In the genomic region with DNA sequence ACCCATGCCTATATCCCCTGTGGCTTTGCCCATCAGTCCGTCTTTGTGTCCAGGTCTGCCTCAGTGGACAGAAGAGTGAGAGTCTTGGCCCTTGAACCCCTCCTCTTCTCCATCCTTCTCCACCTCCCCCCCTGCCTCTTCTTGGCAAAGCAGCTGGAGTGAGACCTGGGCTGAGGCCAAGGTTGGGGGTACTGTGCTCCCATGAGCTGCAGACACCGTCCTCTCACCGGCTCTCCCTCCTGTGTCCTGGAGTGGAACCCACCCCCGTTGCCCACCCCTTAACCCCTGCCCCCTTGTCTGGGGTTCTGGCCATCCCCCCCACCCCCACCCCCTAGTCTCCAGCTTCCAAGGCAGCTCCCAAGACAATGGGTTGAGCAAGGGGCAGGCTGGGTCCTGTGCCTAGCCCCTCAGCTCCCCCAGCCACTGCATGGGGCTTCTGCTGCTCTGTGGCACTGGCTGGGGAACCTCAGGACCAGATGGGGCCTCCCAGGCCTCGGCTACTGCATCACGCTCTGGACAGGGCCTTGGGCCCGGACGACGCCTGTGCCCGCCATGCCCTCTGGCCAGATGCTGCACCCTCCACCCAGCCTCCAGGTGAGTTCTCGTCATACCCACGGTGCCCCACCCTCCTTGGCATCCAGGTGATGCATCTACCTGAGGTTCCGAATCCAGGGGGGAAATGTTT, we compare ENCODE assay signal across 20 cellular contexts. TPM values are rescaled to one million over a fixed set of nuclear protein-coding genes. Genes with fewer than 3 reads are reported as not detected.
"Had no signal": no experiment of that assay in that cellular context is flagged by ENCODE, and none has a peak within 500 bp of the region (broad histone marks: within the 10 kb centered on the region; RNA-seq: fewer than 3 reads in every experiment).

No MANE protein-coding gene starts in this region.

- H3K4me3 ChIP-seq: esophagus muscularis mucosa, tibial nerve, vagina had no signal

- H3K4me1 ChIP-seq: esophagus muscularis mucosa, vagina had no signal

- H3K27me3 ChIP-seq: tibial nerve, vagina had no signal

- FAIRE-seq: endothelial cell of umbilical vein, islet of Langerhans had no signal

- DNase-seq: activated CD4-positive, alpha-beta T cell treated with anti-CD3 and anti-CD28 coated beads, Interleukin-2, amount 10 ng/mL, durations not matched to agents 24 days and 14 days; activated CD8-positive, alpha-beta T cell treated with anti-CD3 and anti-CD28 coated beads for 36 hours; activated gamma-delta T cell; activated T-cell treated with anti-CD3 and anti-CD28 coated beads, Interleukin-2, amount 50 U/mL, for 48 hours; dermis blood vessel endothelial cell; effector memory CD4-positive, alpha-beta T cell; hippocampal formation; naive thymus-derived CD4-positive, alpha-beta T cell; stimulated activated CD4-positive, alpha-beta T cell treated with anti-CD3 and anti-CD28 coated beads, Interleukin-2, amount 100 ng/mL, for 24 hours; stimulated activated naive CD4-positive, alpha-beta T cell treated with Interleukin-2 at 50 U/mL for 16 hours; substantia nigra; T1000 had no signal

- H3K27ac ChIP-seq: esophagus muscularis mucosa, neutrophil, tibial nerve, vagina had no signal

- ATAC-seq: activated CD8-positive, alpha-beta T cell treated with anti-CD3 and anti-CD28 coated beads for 36 hours; naive thymus-derived CD4-positive, alpha-beta T cell had no signal

- H3K36me3 ChIP-seq: esophagus muscularis mucosa, neutrophil, tibial nerve, vagina had no signal

- H3K9me3 ChIP-seq: esophagus muscularis mucosa, neutrophil, tibial nerve, vagina had no signal

RNA-seq across cellular contexts. Expression of gene RTL1, which starts 35.7 kb away (rescaled TPM):
- total RNA-seq: activated CD4-positive, alpha-beta T cell treated with anti-CD3 and anti-CD28 coated beads, Interleukin-2, amount 10 ng/mL, durations not matched to agents 24 days and 14 days; activated CD8-positive, alpha-beta T cell treated with anti-CD3 and anti-CD28 coated beads for 36 hours; dermis blood vessel endothelial cell; endothelial cell of umbilical vein; esophagus muscularis mucosa; naive thymus-derived CD4-positive, alpha-beta T cell; renal cortical epithelial cell; T-helper 1 cell treated with Interleukin-12 subunit alpha and Interleukin-12 subunit beta and Interleukin-4 antibody, amounts not matched to agents 30 ng/mL and 1 ng/mL, for 36 hours; tibial nerve; vagina had no signal
- polyA plus RNA-seq: endothelial cell of umbilical vein; naive thymus-derived CD4-positive, alpha-beta T cell had no signal

RNA-seq across cellular contexts. Expression of gene MEG3, which starts 41.9 kb away (rescaled TPM):
- total RNA-seq: activated CD4-positive, alpha-beta T cell treated with anti-CD3 and anti-CD28 coated beads, Interleukin-2, amount 10 ng/mL, durations not matched to agents 24 days and 14 days; activated CD8-positive, alpha-beta T cell treated with anti-CD3 and anti-CD28 coated beads for 36 hours; T-helper 1 cell treated with Interleukin-12 subunit alpha and Interleukin-12 subunit beta and Interleukin-4 antibody, amounts not matched to agents 30 ng/mL and 1 ng/mL, for 36 hours had no signal
- polyA plus RNA-seq: naive thymus-derived CD4-positive, alpha-beta T cell had no signal
